In the genomic region with DNA sequence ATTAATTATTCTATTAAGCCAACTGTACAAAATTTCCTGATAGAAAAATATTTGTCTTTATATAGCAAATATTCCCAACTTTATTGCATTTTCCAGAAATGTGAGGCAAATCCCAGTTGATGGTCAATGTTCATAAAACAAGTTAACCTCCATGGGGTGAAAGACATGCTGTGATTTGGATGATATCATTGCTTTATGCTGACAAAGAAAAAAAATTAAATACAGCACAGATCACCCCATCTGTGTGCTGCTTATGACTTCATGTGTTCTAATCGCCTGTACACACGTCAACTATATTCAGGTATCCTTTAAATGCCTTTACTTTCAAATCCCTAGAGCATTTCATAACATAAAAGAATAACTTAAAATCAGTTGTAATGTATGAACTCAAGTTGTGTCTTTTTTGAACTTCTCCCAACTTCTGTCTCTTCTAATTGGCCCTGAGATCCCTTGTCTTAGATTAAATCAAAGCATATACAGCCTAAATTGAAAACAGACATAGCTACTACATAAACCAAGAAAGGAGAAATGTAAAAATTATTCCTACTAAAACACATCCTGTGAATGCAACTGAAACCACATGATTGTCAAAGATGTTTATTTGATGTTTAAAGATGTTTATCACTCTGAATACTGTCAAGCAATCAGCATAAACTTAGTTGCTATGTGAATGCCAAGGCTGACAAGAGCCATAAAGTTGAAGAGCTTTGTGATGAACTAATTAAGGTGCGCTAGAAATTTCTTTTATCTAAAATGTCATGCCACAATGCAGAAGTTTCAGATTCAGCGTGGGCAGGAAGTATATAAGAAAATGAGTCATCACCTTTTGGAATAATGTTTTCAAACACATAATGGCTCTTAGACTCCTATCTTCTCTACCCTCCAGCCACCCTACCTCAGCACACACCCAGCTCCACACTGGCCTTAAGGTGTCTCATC, we compare ENCODE assay signal across 2 cellular contexts.
TF ChIP-seq lines count a peak whose summit lies in the region.

No MANE protein-coding gene starts in this region.

TF ChIP-seq in GM12878, 131 proteins besides CTCF, POLR2A, EP300 and RAD21 (continued from another document):
- peak; percentile 20; the same call in 1 of the 2 replicates for TF ChIP-seq MTA2 (IDR thresholded peaks at IDR 0.05; ENCODE audit: low read depth)
- peak; percentile 31 for TF ChIP-seq IKZF1 (conservative IDR thresholded peaks at IDR 0.05)
- no peak for TF ChIP-seq TCF3 (IDR thresholded peaks at IDR 0.05; ENCODE audit: borderline replicate concordance, insufficient read depth, low read depth, low read length)
- TF ChIP-seq, protein P1, sequence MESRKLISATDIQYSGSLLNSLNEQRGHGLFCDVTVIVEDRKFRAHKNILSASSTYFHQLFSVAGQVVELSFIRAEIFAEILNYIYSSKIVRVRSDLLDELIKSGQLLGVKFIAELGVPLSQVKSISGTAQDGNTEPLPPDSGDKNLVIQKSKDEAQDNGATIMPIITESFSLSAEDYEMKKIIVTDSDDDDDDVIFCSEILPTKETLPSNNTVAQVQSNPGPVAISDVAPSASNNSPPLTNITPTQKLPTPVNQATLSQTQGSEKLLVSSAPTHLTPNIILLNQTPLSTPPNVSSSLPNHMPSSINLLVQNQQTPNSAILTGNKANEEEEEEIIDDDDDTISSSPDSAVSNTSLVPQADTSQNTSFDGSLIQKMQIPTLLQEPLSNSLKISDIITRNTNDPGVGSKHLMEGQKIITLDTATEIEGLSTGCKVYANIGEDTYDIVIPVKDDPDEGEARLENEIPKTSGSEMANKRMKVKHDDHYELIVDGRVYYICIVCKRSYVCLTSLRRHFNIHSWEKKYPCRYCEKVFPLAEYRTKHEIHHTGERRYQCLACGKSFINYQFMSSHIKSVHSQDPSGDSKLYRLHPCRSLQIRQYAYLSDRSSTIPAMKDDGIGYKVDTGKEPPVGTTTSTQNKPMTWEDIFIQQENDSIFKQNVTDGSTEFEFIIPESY (IDR thresholded peaks at IDR 0.05), result 0 out of 2 replicates have a peak, but pooled peaks have one; percentile 19

TF ChIP-seq in neural cell, 6 proteins besides CTCF, POLR2A, EP300 and RAD21:
- TF ChIP-seq MXI1 (conservative IDR thresholded peaks at IDR 0.05; ENCODE audit: poor library complexity, severe bottlenecking) (no peak), TAF1 (IDR thresholded peaks at IDR 0.05; ENCODE audit: low read depth) (no peak), POLR2AphosphoS5 (IDR thresholded peaks at IDR 0.05) (no peak), EZH2 (IDR thresholded peaks at IDR 0.05; ENCODE audit: borderline replicate concordance, insufficient read depth, low read length, poor library complexity, severe bottlenecking) (no peak), SMC3 (conservative IDR thresholded peaks at IDR 0.05; ENCODE audit: poor library complexity) (no peak)
- TF ChIP-seq, protein P2, sequence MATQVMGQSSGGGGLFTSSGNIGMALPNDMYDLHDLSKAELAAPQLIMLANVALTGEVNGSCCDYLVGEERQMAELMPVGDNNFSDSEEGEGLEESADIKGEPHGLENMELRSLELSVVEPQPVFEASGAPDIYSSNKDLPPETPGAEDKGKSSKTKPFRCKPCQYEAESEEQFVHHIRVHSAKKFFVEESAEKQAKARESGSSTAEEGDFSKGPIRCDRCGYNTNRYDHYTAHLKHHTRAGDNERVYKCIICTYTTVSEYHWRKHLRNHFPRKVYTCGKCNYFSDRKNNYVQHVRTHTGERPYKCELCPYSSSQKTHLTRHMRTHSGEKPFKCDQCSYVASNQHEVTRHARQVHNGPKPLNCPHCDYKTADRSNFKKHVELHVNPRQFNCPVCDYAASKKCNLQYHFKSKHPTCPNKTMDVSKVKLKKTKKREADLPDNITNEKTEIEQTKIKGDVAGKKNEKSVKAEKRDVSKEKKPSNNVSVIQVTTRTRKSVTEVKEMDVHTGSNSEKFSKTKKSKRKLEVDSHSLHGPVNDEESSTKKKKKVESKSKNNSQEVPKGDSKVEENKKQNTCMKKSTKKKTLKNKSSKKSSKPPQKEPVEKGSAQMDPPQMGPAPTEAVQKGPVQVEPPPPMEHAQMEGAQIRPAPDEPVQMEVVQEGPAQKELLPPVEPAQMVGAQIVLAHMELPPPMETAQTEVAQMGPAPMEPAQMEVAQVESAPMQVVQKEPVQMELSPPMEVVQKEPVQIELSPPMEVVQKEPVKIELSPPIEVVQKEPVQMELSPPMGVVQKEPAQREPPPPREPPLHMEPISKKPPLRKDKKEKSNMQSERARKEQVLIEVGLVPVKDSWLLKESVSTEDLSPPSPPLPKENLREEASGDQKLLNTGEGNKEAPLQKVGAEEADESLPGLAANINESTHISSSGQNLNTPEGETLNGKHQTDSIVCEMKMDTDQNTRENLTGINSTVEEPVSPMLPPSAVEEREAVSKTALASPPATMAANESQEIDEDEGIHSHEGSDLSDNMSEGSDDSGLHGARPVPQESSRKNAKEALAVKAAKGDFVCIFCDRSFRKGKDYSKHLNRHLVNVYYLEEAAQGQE (IDR thresholded peaks at IDR 0.05; ENCODE audit: borderline replicate concordance), result no peak
TF ChIP-seq in neural cell: peak in this region for 0.
